In genomic region chrX:112677167-112677566, GRCh38 we compare ENCODE assay signal across 24 cellular contexts. TPM values are rescaled to one million over a fixed set of nuclear protein-coding genes. Genes with fewer than 3 reads are reported as not detected.
DNase-seq lines count a peak whose midpoint lies in the region; ATAC-seq and TF ChIP-seq lines count a peak whose summit lies in the region.
"Had no signal": no experiment of that assay in that cellular context is flagged by ENCODE, and none has a peak within 500 bp of the region (broad histone marks: within the 10 kb centered on the region; RNA-seq: fewer than 3 reads in every experiment).

No MANE protein-coding gene starts in this region.

- intact Hi-C loops in CD8-positive, alpha-beta T cell (cut with DNase I, micrococcal nuclease): loop anchor here (5.0 kb wide), 2 partner anchors 160 to 165 kb away; partner anchors contain the start of gene AMOT (in 1 of the 2)

- no peak overlapping the region for H3K27ac ChIP-seq in CD8-positive, alpha-beta T cell (ENCODE audit: low read depth, low read length)
- H3K27ac ChIP-seq in GM23248: no peak overlapping the region
- H3K27ac ChIP-seq: neural progenitor cell, WERI-Rb-1 had no signal

- H3K36me3 Mint-ChIP-seq in CD8-positive, alpha-beta T cell: no peaks in the 10 kb centered on the region
- H3K36me3 Mint-ChIP-seq in nephron (ENCODE audit: low read depth): no peaks in the 10 kb centered on the region
- H3K36me3 Mint-ChIP-seq: IgD-negative memory B cell; neural progenitor cell; stimulated activated naive B cell treated with anti-CD40 and anti-IgM and Interleukin-4, amounts not matched to agents 10 μg/mL and 1 μg/mL and 100 μg/mL, for 72 hours had no signal

- H3K4me1 Mint-ChIP-seq in CD8-positive, alpha-beta T cell (ENCODE audit: low read depth): peaks cover 38% of the 10 kb centered on the region
- H3K4me1 Mint-ChIP-seq in nephron: peaks cover 50% of the 10 kb centered on the region

- no peak overlapping the region for H3K4me3 Mint-ChIP-seq in CD8-positive, alpha-beta T cell
- H3K4me3 Mint-ChIP-seq in nephron: no peak overlapping the region
- H3K4me3 Mint-ChIP-seq: GM23338; IgD-negative memory B cell; neural progenitor cell; stimulated activated naive B cell treated with anti-CD40 and anti-IgM and Interleukin-4, amounts not matched to agents 10 μg/mL and 1 μg/mL and 100 μg/mL, for 72 hours; T-helper 2 cell treated with Interferon-gamma antibody and Interleukin-4, amounts not matched to agents 5 μg/mL and 100 μg/mL, for 36 hours had no signal

- no peaks in the 10 kb centered on the region for H3F3A ChIP-seq in GM23248 (ENCODE audit: insufficient read depth)

- in situ Hi-C loops in GM23248 (cut with MboI): no loop called here

- H3K9me3 Mint-ChIP-seq in CD8-positive, alpha-beta T cell: no peaks in the 10 kb centered on the region
- H3K9me3 Mint-ChIP-seq in nephron: peaks cover 3% of the 10 kb centered on the region
- H3K9me3 Mint-ChIP-seq: GM23338; IgD-negative memory B cell; neural progenitor cell; T-helper 2 cell treated with Interferon-gamma antibody and Interleukin-4, amounts not matched to agents 5 μg/mL and 100 μg/mL, for 36 hours had no signal

- no peak overlapping the region for H3K4me2 ChIP-seq in GM23248 (ENCODE audit: unreplicated experiment)
- H3K4me2 ChIP-seq: GM23338, neural progenitor cell, SK-N-SH had no signal

- H3K27me3 ChIP-seq in CD8-positive, alpha-beta T cell (ENCODE audit: insufficient read depth, low read length): no peaks in the 10 kb centered on the region
- H3K27me3 ChIP-seq in GM23248 (replicated peaks; ENCODE audit: insufficient read depth): no peaks in the 10 kb centered on the region
- H3K27me3 ChIP-seq: neural progenitor cell had no signal

- H3K9me2 ChIP-seq in GM23248 (ENCODE audit: insufficient read depth): no peaks in the 10 kb centered on the region
- H3K9me2 ChIP-seq: SK-N-SH had no signal

- peaks cover 27% of the 10 kb centered on the region for H3K4me1 ChIP-seq in CD8-positive, alpha-beta T cell (ENCODE audit: insufficient read depth, low read length)
- H3K4me1 ChIP-seq in GM23248 (ENCODE audit: insufficient read depth): peaks cover 5% of the 10 kb centered on the region; the same call in 1 of the 2 replicates
- H3K4me1 ChIP-seq: breast epithelium had no signal

- H4K20me1 ChIP-seq in GM23248 (ENCODE audit: insufficient read depth): no peaks in the 10 kb centered on the region

- no peaks in the 10 kb centered on the region for H3K79me2 ChIP-seq in GM23248 (ENCODE audit: insufficient read depth)

- H3K36me3 ChIP-seq in CD8-positive, alpha-beta T cell (ENCODE audit: insufficient read depth, low read length): no peaks in the 10 kb centered on the region
- no peaks in the 10 kb centered on the region for H3K36me3 ChIP-seq in GM23248 (ENCODE audit: low read depth)
- H3K36me3 ChIP-seq: breast epithelium, neural progenitor cell, WERI-Rb-1 had no signal

- no peak for TF ChIP-seq CTCF in CD8-positive, alpha-beta T cell (IDR thresholded peaks at IDR 0.05)
- no peak for TF ChIP-seq CTCF in cardiac fibroblast (IDR thresholded peaks at IDR 0.05; ENCODE audit: low read depth, low read length)
- no peak for TF ChIP-seq CTCF in nephron (IDR thresholded peaks at IDR 0.05; ENCODE audit: unreplicated experiment in 3 of 3)
- no peak for TF ChIP-seq CTCF in omental fat pad (IDR thresholded peaks at IDR 0.05)
- TF ChIP-seq CTCF in GM10248 (IDR thresholded peaks at IDR 0.05; ENCODE audit: control extremely low read depth, extremely low read depth, low read depth, missing control alignments): no peak

- H3K27me3 Mint-ChIP-seq in CD8-positive, alpha-beta T cell (ENCODE audit: low read depth): no peaks in the 10 kb centered on the region
- no peaks in the 10 kb centered on the region for H3K27me3 Mint-ChIP-seq in nephron (ENCODE audit: low read depth)
- H3K27me3 Mint-ChIP-seq: stimulated activated naive B cell treated with anti-CD40 and anti-IgM and Interleukin-4, amounts not matched to agents 10 μg/mL and 1 μg/mL and 100 μg/mL, for 72 hours had no signal

- WGBS in GM23248 (ENCODE audit: low coverage in 1 of 2, low lambda C conversion rate in 2 of 2, missing lambda C conversion rate in 2 of 2), 2 experiments: 0 to 7% methylated on average over 2 of the region's 2 CpGs

- H3K27ac Mint-ChIP-seq in CD8-positive, alpha-beta T cell: peak overlapping the region; percentile 88
- H3K27ac Mint-ChIP-seq in nephron: peak overlapping the region in 2 of 3 experiments; percentile 11 to 13
- H3K27ac Mint-ChIP-seq: GM23338; neural progenitor cell; stimulated activated naive B cell treated with anti-CD40 and anti-IgM and Interleukin-4, amounts not matched to agents 10 μg/mL and 1 μg/mL and 100 μg/mL, for 72 hours; T-helper 2 cell treated with Interferon-gamma antibody and Interleukin-4, amounts not matched to agents 5 μg/mL and 100 μg/mL, for 36 hours had no signal

- H2AFZ ChIP-seq in GM23248: 0 out of 2 replicates have a peak overlapping the region, but pooled peaks have one; percentile 24
- H2AFZ ChIP-seq: GM23338, neural progenitor cell had no signal

- no peak for ATAC-seq in CD8-positive, alpha-beta T cell
- ATAC-seq in omental fat pad (ENCODE audit: low FRiP score): no peak
- ATAC-seq: GM23338; left lobe of liver; stimulated activated naive B cell treated with anti-CD40 and anti-IgM and Interleukin-4, amounts not matched to agents 10 μg/mL and 1 μg/mL and 100 μg/mL, for 72 hours had no signal

- no peak overlapping the region for H3K9ac ChIP-seq in GM23248
- H3K9ac ChIP-seq: neural progenitor cell, SK-N-SH had no signal

- no peaks in the 10 kb centered on the region for H3K9me3 ChIP-seq in CD8-positive, alpha-beta T cell (ENCODE audit: low read length)
- H3K9me3 ChIP-seq in GM23248 (ENCODE audit: low read depth): no peaks in the 10 kb centered on the region
- H3K9me3 ChIP-seq: breast epithelium, SK-N-SH had no signal

- DNase-seq in CD8-positive, alpha-beta T cell: no peak
- DNase-seq in GM23248 (peak; percentile 57), cardiac fibroblast (ENCODE audit: low read depth in 2 of 2) (peak; percentile 29 to 59), omental fat pad (ENCODE audit: low spot score) (no peak), DMS79 (lab: John Stamatoyannopoulos, UW) (no peak), GM10248 (ENCODE audit: extremely low spot score) (no peak)
- DNase-seq: activated CD4-positive, alpha-beta T cell treated with anti-CD3 and anti-CD28 coated beads, Interleukin-2, amount 50 U/mL, for 4 hours; activated effector memory CD4-positive, alpha-beta T cell treated with anti-CD3 and anti-CD28 coated beads, Interleukin-2, amount 50 U/mL, for 16 hours; dermis blood vessel endothelial cell; midbrain; NCI-H1417 treated with DMSO at 0.1 percent for 48 hours; NCI-H524 treated with DMSO at 0.1 percent for 48 hours; SK-N-SH; small intestine; stimulated activated naive B cell treated with anti-CD40 and anti-IgM and Interleukin-4, amounts not matched to agents 10 μg/mL and 1 μg/mL and 100 μg/mL, for 72 hours; WERI-Rb-1 had no signal

- POLR2A ChIA-PET in CD8-positive, alpha-beta T cell (lab: Charles Lee): no interaction called here
- POLR2A ChIA-PET in GM10248 (lab: Yijun Ruan, JAX): no interaction called here

- H3K4me3 ChIP-seq in CD8-positive, alpha-beta T cell (ENCODE audit: low read depth, low read length): no peak overlapping the region
- H3K4me3 ChIP-seq in GM23248 (no peak overlapping the region), cardiac fibroblast (replicated peaks in 1 of 2; ENCODE audit: low read depth in 2 of 2, low read length in 2 of 2) (no peak overlapping the region)
- H3K4me3 ChIP-seq: breast epithelium, GM23338, neural progenitor cell had no signal

- CTCF ChIA-PET in CD8-positive, alpha-beta T cell (lab: Charles Lee): no interaction called here
- CTCF ChIA-PET in GM10248 (lab: Yijun Ruan, JAX): interaction anchor here (1.7 kb wide), 1 partner anchor 11 kb away, joined by 5 read pairs; no protein-coding TSS in a partner anchor

RNA-seq across cellular contexts. Expression of gene LHFPL1, which starts 2.6 kb away (rescaled TPM):
- total RNA-seq in CD8-positive, alpha-beta T cell: not detected
- total RNA-seq in GM23248 (2014; rRNA removed; shearing (Covaris generic)): not detected in 2 replicates
- not detected in 2 replicates for polyA plus RNA-seq in GM23248 (2016; fragmentation: Nextera tagmentation; extraction: Ambion mirVana)
- not detected for total RNA-seq in omental fat pad
- total RNA-seq: left lobe of liver, MCF 10A had no signal
- polyA plus RNA-seq: SK-N-SH had no signal

Comparison
In these comparisons a context has a peak if more than half of its experiments do, and no peak if none do; other contexts are left out.
1. DNase-seq: peak in GM23248 (single experiment) and cardiac fibroblast (2 of 2); none in CD8-positive, alpha-beta T cell (0 of 7), omental fat pad (single experiment), DMS79 (single experiment) and GM10248 (single experiment).